9 cellular contexts compared by ENCODE assay signal in genomic region chr7:7051221-7051877, GRCh38.
A peak's percentile ranks its signal among the peaks of the same experiment; 100 is the strongest.
DNase-seq lines count a peak whose midpoint lies in the region; ATAC-seq, FAIRE-seq and TF ChIP-seq lines count a peak whose summit lies in the region.
"Had no signal": no experiment of that assay in that cellular context is flagged by ENCODE, and none has a peak within 500 bp of the region (broad histone marks: within the 10 kb centered on the region; RNA-seq: fewer than 3 reads in every experiment).

No MANE protein-coding gene starts in this region.

- WGBS in liver, result 53% methylated on average over 4 of the region's 4 CpGs
- WGBS in HepG2 (ENCODE audit: low lambda C conversion rate), result 42% methylated on average over 4 of the region's 4 CpGs

- FAIRE-seq in HepG2 (lab: Jason Lieb, UNC), result no peak

- no peak overlapping the region for H3K4me3 ChIP-seq in liver (ENCODE audit: low read depth in 1 of 3, low read length in 3 of 3)
- H3K4me3 ChIP-seq in HepG2 (replicated peaks in 1 of 3; ENCODE audit: insufficient read depth in 1 of 3, low read depth in 2 of 3, low read length in 3 of 3), result no peak overlapping the region
- H3K4me3 ChIP-seq in epithelial cell of esophagus (ENCODE audit: low read length), result no peak overlapping the region
- no peak overlapping the region for H3K4me3 ChIP-seq in dorsolateral prefrontal cortex

- CTCF ChIA-PET in HepG2 (lab: Yijun Ruan, JAX; ENCODE audit: low intra/inter-chr PET ratio, low total read pairs), result no interaction called here

- H3K27ac ChIP-seq in liver (ENCODE audit: low read depth in 1 of 2, low read length in 2 of 2) (no peak overlapping the region), HepG2 (ENCODE audit: extremely low read length, insufficient read depth, low read length) (no peak overlapping the region), dorsolateral prefrontal cortex (no peak overlapping the region)

- intact Hi-C loops in HepG2 (cut with micrococcal nuclease; ENCODE audit: unreplicated experiment), result no loop called here
- intact Hi-C loops in dorsolateral prefrontal cortex (cut with DNase I), result no loop called here

- H3K79me2 ChIP-seq in HepG2 (ENCODE audit: insufficient read depth, low read length), result no peaks in the 10 kb centered on the region

- H3K27me3 ChIP-seq in liver (ENCODE audit: control insufficient read depth in 4 of 4, insufficient read depth in 4 of 4, low read length in 3 of 4), result no peaks in the 10 kb centered on the region
- H3K27me3 ChIP-seq in HepG2 (ENCODE audit: control insufficient read depth in 1 of 2, insufficient read depth in 2 of 2, low read length in 2 of 2), result peaks cover 0 to 5% of the 10 kb centered on the region in 2 experiments; a peak in 1 of 5 replicates
- no peaks in the 10 kb centered on the region for H3K27me3 ChIP-seq in dorsolateral prefrontal cortex

- H3K4me2 ChIP-seq in HepG2 (ENCODE audit: low read depth, low read length), result no peak overlapping the region

- no TSS peak for BruUV-seq in HepG2 (replicated peaks; lab: Mats Ljungman, UMichigan)

- POLR2A ChIA-PET in HepG2 (lab: Yijun Ruan, JAX), result no interaction called here

- H3K9ac ChIP-seq in liver (ENCODE audit: low read depth in 1 of 2, low read length in 2 of 2) (no peak overlapping the region), HepG2 (ENCODE audit: insufficient read depth, low read depth, low read length) (no peak overlapping the region)

- TF ChIP-seq EP300 in HepG2 (IDR thresholded peaks at IDR 0.05; ENCODE audit: low read depth in 2 of 2, low read length in 2 of 2) (no peak), HepG2 (CRISPR knock-in tag; IDR thresholded peaks at IDR 0.05; ENCODE audit: borderline replicate concordance) (no peak)

- in situ Hi-C loops in HepG2 (cut with HindIII; ENCODE audit: extremely low pct_ligation_motif_present, low pct_unique_long_range_greater_than_20kb), result no loop called here

- no peak for ATAC-seq in HepG2

- DNase-seq in HepG2 (ENCODE audit: low spot score) (no peak), HT-29 (ENCODE audit: low spot score) (peak; percentile 52), epithelial cell of esophagus (ENCODE audit: low read depth) (peak; percentile 26), NCI-H1048 (lab: John Stamatoyannopoulos, UW) (no peak), germinal center (ENCODE audit: low spot score) (no peak), DMS 273 treated with DMSO at 0.1 percent for 48 hours (lab: John Stamatoyannopoulos, UW) (no peak), dorsolateral prefrontal cortex (no peak)
- DNase-seq: SHP77 treated with DMSO at 0.1 percent for 48 hours had no signal

- TF ChIP-seq RAD21 in liver (IDR thresholded peaks at IDR 0.05), result no peak
- no peak for TF ChIP-seq RAD21 in HepG2 (CRISPR knock-in tag; IDR thresholded peaks at IDR 0.05)

- no peaks in the 10 kb centered on the region for H3K4me1 ChIP-seq in liver (ENCODE audit: control insufficient read depth in 4 of 4, insufficient read depth in 4 of 4, low read length in 3 of 4)
- H3K4me1 ChIP-seq in HepG2 (ENCODE audit: insufficient read depth, low read length), result no peaks in the 10 kb centered on the region

- H3K9me3 ChIP-seq in liver (ENCODE audit: control insufficient read depth in 4 of 4, low read length in 3 of 4) (peaks cover 0 to 7% (median 1%) of the 10 kb centered on the region in 4 donors), HepG2 (ENCODE audit: low read length) (no peaks in the 10 kb centered on the region)

- TF ChIP-seq CTCF in liver (IDR thresholded peaks at IDR 0.05; ENCODE audit: low read depth, low read length, missing input control) (no peak), HepG2 (CRISPR knock-in tag; IDR thresholded peaks at IDR 0.05) (no peak), epithelial cell of esophagus (IDR thresholded peaks at IDR 0.05; ENCODE audit: insufficient read depth, low read depth, low read length, missing control alignments) (no peak), dorsolateral prefrontal cortex (IDR thresholded peaks at IDR 0.05 in 54 of 56, conservative IDR thresholded peaks at IDR 0.05 in 2 of 56; ENCODE audit: low read depth in 1 of 56, partially characterized antibody in 56 of 56) (no peak)

- no peak overlapping the region for H2AFZ ChIP-seq in HepG2 (ENCODE audit: low read length)

- H3K36me3 ChIP-seq in liver (ENCODE audit: control insufficient read depth in 4 of 4, insufficient read depth in 3 of 4, low read depth in 1 of 4, low read length in 3 of 4) (no peaks in the 10 kb centered on the region), HepG2 (replicated peaks in 1 of 2; ENCODE audit: control insufficient read depth in 1 of 2, insufficient read depth in 2 of 2, low read length in 2 of 2) (no peaks in the 10 kb centered on the region)

- no peak for TF ChIP-seq POLR2A in HepG2 (IDR thresholded peaks at IDR 0.05; ENCODE audit: insufficient read depth in 1 of 2, low read depth in 2 of 2, low read length in 2 of 2)

- no peaks in the 10 kb centered on the region for H4K20me1 ChIP-seq in HepG2 (ENCODE audit: insufficient read depth, low read length)

TF ChIP-seq in liver, 16 proteins besides CTCF, POLR2A, EP300 and RAD21:
- TF ChIP-seq YY1 (IDR thresholded peaks at IDR 0.05), result peak; percentile 25
- TF ChIP-seq, protein P1, sequence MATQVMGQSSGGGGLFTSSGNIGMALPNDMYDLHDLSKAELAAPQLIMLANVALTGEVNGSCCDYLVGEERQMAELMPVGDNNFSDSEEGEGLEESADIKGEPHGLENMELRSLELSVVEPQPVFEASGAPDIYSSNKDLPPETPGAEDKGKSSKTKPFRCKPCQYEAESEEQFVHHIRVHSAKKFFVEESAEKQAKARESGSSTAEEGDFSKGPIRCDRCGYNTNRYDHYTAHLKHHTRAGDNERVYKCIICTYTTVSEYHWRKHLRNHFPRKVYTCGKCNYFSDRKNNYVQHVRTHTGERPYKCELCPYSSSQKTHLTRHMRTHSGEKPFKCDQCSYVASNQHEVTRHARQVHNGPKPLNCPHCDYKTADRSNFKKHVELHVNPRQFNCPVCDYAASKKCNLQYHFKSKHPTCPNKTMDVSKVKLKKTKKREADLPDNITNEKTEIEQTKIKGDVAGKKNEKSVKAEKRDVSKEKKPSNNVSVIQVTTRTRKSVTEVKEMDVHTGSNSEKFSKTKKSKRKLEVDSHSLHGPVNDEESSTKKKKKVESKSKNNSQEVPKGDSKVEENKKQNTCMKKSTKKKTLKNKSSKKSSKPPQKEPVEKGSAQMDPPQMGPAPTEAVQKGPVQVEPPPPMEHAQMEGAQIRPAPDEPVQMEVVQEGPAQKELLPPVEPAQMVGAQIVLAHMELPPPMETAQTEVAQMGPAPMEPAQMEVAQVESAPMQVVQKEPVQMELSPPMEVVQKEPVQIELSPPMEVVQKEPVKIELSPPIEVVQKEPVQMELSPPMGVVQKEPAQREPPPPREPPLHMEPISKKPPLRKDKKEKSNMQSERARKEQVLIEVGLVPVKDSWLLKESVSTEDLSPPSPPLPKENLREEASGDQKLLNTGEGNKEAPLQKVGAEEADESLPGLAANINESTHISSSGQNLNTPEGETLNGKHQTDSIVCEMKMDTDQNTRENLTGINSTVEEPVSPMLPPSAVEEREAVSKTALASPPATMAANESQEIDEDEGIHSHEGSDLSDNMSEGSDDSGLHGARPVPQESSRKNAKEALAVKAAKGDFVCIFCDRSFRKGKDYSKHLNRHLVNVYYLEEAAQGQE (IDR thresholded peaks at IDR 0.05), result no peak
- TF ChIP-seq HNF4G (IDR thresholded peaks at IDR 0.05), result no peak
TF ChIP-seq in liver: peak in this region for 1.

TF ChIP-seq in HepG2, 621 proteins besides CTCF, POLR2A, EP300 and RAD21:
- TF ChIP-seq ZNF256 (CRISPR knock-in tag; conservative IDR thresholded peaks at IDR 0.05) (no peak), ZSCAN29 (CRISPR knock-in tag; conservative IDR thresholded peaks at IDR 0.05) (no peak), ZNF775 (CRISPR knock-in tag; IDR thresholded peaks at IDR 0.05; ENCODE audit: borderline replicate concordance) (no peak), TOE1 (CRISPR knock-in tag; IDR thresholded peaks at IDR 0.05) (no peak), HMGA1 (CRISPR knock-in tag; conservative IDR thresholded peaks at IDR 0.05) (no peak), ZIK1 (CRISPR knock-in tag; IDR thresholded peaks at IDR 0.05; ENCODE audit: borderline replicate concordance, low read depth) (no peak), FOSL1 (CRISPR knock-in tag; IDR thresholded peaks at IDR 0.05; ENCODE audit: borderline replicate concordance) (no peak), RORA (CRISPR knock-in tag; IDR thresholded peaks at IDR 0.05) (no peak), EEA1 (CRISPR knock-in tag; IDR thresholded peaks at IDR 0.05; ENCODE audit: borderline replicate concordance) (no peak), NR2F6 (IDR thresholded peaks at IDR 0.05) (no peak), NR2F6 (CRISPR knock-in tag; IDR thresholded peaks at IDR 0.05) (no peak), SRY (CRISPR knock-in tag; IDR thresholded peaks at IDR 0.05) (no peak), NFRKB (IDR thresholded peaks at IDR 0.05) (no peak), NBN (conservative IDR thresholded peaks at IDR 0.05) (no peak), ZBTB42 (CRISPR knock-in tag; IDR thresholded peaks at IDR 0.05) (no peak)
- TF ChIP-seq, protein P2, sequence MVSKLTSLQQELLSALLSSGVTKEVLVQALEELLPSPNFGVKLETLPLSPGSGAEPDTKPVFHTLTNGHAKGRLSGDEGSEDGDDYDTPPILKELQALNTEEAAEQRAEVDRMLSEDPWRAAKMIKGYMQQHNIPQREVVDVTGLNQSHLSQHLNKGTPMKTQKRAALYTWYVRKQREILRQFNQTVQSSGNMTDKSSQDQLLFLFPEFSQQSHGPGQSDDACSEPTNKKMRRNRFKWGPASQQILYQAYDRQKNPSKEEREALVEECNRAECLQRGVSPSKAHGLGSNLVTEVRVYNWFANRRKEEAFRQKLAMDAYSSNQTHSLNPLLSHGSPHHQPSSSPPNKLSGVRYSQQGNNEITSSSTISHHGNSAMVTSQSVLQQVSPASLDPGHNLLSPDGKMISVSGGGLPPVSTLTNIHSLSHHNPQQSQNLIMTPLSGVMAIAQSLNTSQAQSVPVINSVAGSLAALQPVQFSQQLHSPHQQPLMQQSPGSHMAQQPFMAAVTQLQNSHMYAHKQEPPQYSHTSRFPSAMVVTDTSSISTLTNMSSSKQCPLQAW (CRISPR knock-in tag; IDR thresholded peaks at IDR 0.05), result no peak

Comparison
In these comparisons a context has a peak if more than half of its experiments do, and no peak if none do; other contexts are left out.
1. DNase-seq: peak in HT-29 (single experiment) and epithelial cell of esophagus (single experiment); none in HepG2 (single experiment), NCI-H1048 (single experiment), germinal center (single experiment), DMS 273 treated with DMSO at 0.1 percent for 48 hours (single experiment) and dorsolateral prefrontal cortex (0 of 10).